Comparison of ENCODE assay signal across 9 cellular contexts in the genomic region with DNA sequence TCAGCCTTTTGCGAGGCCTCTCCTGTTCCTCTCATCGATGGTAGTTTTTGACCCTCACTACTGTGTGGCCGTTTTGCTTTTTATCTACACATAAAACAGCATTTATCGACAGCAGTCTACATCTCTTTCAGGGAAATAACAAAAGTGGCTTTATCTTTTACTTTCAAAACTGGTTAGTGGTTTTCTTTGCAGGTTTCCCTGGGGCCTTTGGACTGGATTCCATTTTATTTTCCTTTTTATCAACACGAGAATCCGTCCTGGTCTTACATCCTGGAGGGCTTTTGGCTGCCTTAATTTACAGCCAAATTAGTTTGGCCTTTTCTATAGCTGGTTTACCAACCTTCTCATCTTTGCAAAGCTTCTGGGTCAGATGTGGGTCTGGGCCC. TPM values are rescaled to one million over a fixed set of nuclear protein-coding genes. Genes with fewer than 3 reads are reported as not detected.
DNase-seq lines count a peak whose midpoint lies in the region; ATAC-seq and TF ChIP-seq lines count a peak whose summit lies in the region.
"Had no signal": no experiment of that assay in that cellular context is flagged by ENCODE, and none has a peak within 500 bp of the region (broad histone marks: within the 10 kb centered on the region; RNA-seq: fewer than 3 reads in every experiment).

No MANE protein-coding gene starts in this region.

- POLR2A ChIA-PET in SK-N-SH (lab: Yijun Ruan, JAX): interaction anchor here (0.6 to 1.2 kb wide), 3 partner anchors 25 to 575 kb away, joined by 3 to 5 read pairs (median 4); no protein-coding TSS in a partner anchor

- no peaks in the 10 kb centered on the region for H3K9me2 ChIP-seq in SK-N-SH

- H3K27ac ChIP-seq in SK-N-SH (ENCODE audit: low read depth in 2 of 2, low read length in 1 of 2) (peak overlapping the region; percentile 86 to 99), gastrocnemius medialis (peak overlapping the region; percentile 88 to 97 (median 92))

- H3K4me1 ChIP-seq in SK-N-SH (ENCODE audit: control insufficient read depth in 1 of 2, insufficient read depth in 2 of 2, low read depth in 1 of 2, low read length in 1 of 2): peaks cover 0 to 21% of the 10 kb centered on the region in 2 experiments; a peak in 2 of 4 replicates
- H3K4me1 ChIP-seq in gastrocnemius medialis: peaks cover 10 to 46% of the 10 kb centered on the region in 2 donors

- WGBS in SK-N-SH (ENCODE audit: low lambda C conversion rate): 12% methylated on average over 6 of the region's 6 CpGs
- 54 to 55% methylated on average over 6 of the region's 6 CpGs for WGBS in lower leg skin, 2 donors

- H3K9ac ChIP-seq in SK-N-SH: peak overlapping the region; percentile 92

- H2AFZ ChIP-seq in SK-N-SH (ENCODE audit: low read depth): peak overlapping the region; percentile 98

- H3K79me2 ChIP-seq in SK-N-SH (ENCODE audit: insufficient read depth): peaks cover 5% of the 10 kb centered on the region

- TF ChIP-seq CTCF in SK-N-SH (IDR thresholded peaks at IDR 0.05) (no peak), fibroblast of mammary gland (conservative IDR thresholded peaks at IDR 0.05; ENCODE audit: control insufficient read depth, insufficient read depth, low read depth, low read length) (no peak), gastrocnemius medialis (IDR thresholded peaks at IDR 0.05 in 4 of 5, conservative IDR thresholded peaks at IDR 0.05 in 1 of 5) (no peak), lower leg skin (IDR thresholded peaks at IDR 0.05) (no peak)

- peak overlapping the region; percentile 72 to 74 for H3K4me3 ChIP-seq in SK-N-SH (ENCODE audit: low read depth in 2 of 2, low read length in 1 of 2)
- peak overlapping the region; percentile 63 for H3K4me3 ChIP-seq in fibroblast of mammary gland (ENCODE audit: control insufficient read depth, low read depth, low read length)
- H3K4me3 ChIP-seq in gastrocnemius medialis: peak overlapping the region; percentile 43 to 51 (median 46)
- H3K4me3 ChIP-seq in lower leg skin (ENCODE audit: low read depth, poor library complexity, severe bottlenecking): no peak overlapping the region
- H3K4me3 ChIP-seq in H7 (ENCODE audit: insufficient read depth, low read depth, low read length): no peak overlapping the region

- peak overlapping the region; percentile 96 for H3K4me2 ChIP-seq in SK-N-SH

- in situ Hi-C loops in gastrocnemius medialis (cut with MboI; ENCODE audit: low sequenced_read_pairs in 4 of 4): loop anchor here in 1 of 4 donors (10.0 kb wide), 1 partner anchor 54 kb away; no protein-coding TSS in a partner anchor

- ATAC-seq in GM18502 (IDR thresholded peaks at IDR 0.05; ENCODE audit: poor library complexity, unreplicated experiment) (peak; percentile 2), gastrocnemius medialis (no peak), HG02571 (IDR thresholded peaks at IDR 0.05; ENCODE audit: unreplicated experiment) (no peak)

- CTCF ChIA-PET in SK-N-SH (lab: Yijun Ruan, JAX): interaction anchor here (1.3 to 2.8 kb wide), 4 partner anchors 10 to 464 kb away, joined by 3 to 14 read pairs (median 4); a partner anchor contains a TSS

- intact Hi-C loops in gastrocnemius medialis (cut with DNase I; ENCODE audit: low total_unique reads): loop anchor here (5.0 kb wide), 1 partner anchor 111 kb away; no protein-coding TSS in a partner anchor
- intact Hi-C loops in lower leg skin (cut with DNase I; ENCODE audit: low total_unique reads): no loop called here

- no peak for TF ChIP-seq POLR2A in gastrocnemius medialis (IDR thresholded peaks at IDR 0.05)
- no peak for TF ChIP-seq POLR2A in lower leg skin (IDR thresholded peaks at IDR 0.05)

- peaks cover 0 to 2% of the 10 kb centered on the region in 2 experiments for H3K36me3 ChIP-seq in SK-N-SH (replicated peaks in 1 of 2; ENCODE audit: control insufficient read depth in 1 of 2, insufficient read depth in 2 of 2, low read length in 1 of 2)
- H3K36me3 ChIP-seq in gastrocnemius medialis: peaks cover 0 to 44% of the 10 kb centered on the region in 2 donors
- no peaks in the 10 kb centered on the region for H3K36me3 ChIP-seq in H7 (replicated peaks; ENCODE audit: control insufficient read depth, insufficient read depth, low read length)

- H3F3A ChIP-seq in SK-N-SH (replicated peaks; ENCODE audit: insufficient read depth): peaks cover 10% of the 10 kb centered on the region

- no peaks in the 10 kb centered on the region for H3K27me3 ChIP-seq in SK-N-SH (ENCODE audit: insufficient read depth)
- H3K27me3 ChIP-seq in gastrocnemius medialis: no peaks in the 10 kb centered on the region
- no peaks in the 10 kb centered on the region for H3K27me3 ChIP-seq in H7 (ENCODE audit: control insufficient read depth, insufficient read depth, low read length)

- no peak for TF ChIP-seq RAD21 in SK-N-SH (IDR thresholded peaks at IDR 0.05; ENCODE audit: low read length)

- H3K9me3 ChIP-seq in SK-N-SH (no peaks in the 10 kb centered on the region), gastrocnemius medialis (no peaks in the 10 kb centered on the region)

- no peaks in the 10 kb centered on the region for H4K20me1 ChIP-seq in SK-N-SH (ENCODE audit: insufficient read depth)

- TF ChIP-seq EP300 in SK-N-SH (IDR thresholded peaks at IDR 0.05; ENCODE audit: borderline replicate concordance in 1 of 2, low read depth in 1 of 2, low read length in 1 of 2): no peak

- peak; percentile 44 for DNase-seq in SK-N-SH
- peak; percentile 5 for DNase-seq in fibroblast of mammary gland (ENCODE audit: low read depth)
- no peak for DNase-seq in gastrocnemius medialis
- DNase-seq in lower leg skin (ENCODE audit: low spot score in 2 of 2): no peak
- DNase-seq in H7: no peak
- no peak for DNase-seq in NCI-H2107 treated with DMSO at 0.1 percent for 48 hours (lab: John Stamatoyannopoulos, UW; ENCODE audit: unreplicated experiment)

TF ChIP-seq in SK-N-SH, 30 proteins besides CTCF, POLR2A, EP300 and RAD21 (continues in another document):
- TF ChIP-seq TCF12 (IDR thresholded peaks at IDR 0.05) (no peak), TEAD4 (IDR thresholded peaks at IDR 0.05; ENCODE audit: borderline replicate concordance, insufficient read depth) (no peak), NRF1 (IDR thresholded peaks at IDR 0.05; ENCODE audit: low read depth, low read length) (no peak), FOXJ3 (CRISPR knock-in tag; IDR thresholded peaks at IDR 0.05) (no peak), POLR2AphosphoS5 (IDR thresholded peaks at IDR 0.05; ENCODE audit: low read depth, low read length) (no peak), MXI1 (IDR thresholded peaks at IDR 0.05; ENCODE audit: low read depth, low read length) (0 out of 2 replicates have a peak, but pooled peaks have one; percentile 10), GATA2 (CRISPR knock-in tag; IDR thresholded peaks at IDR 0.05) (no peak; the same call in 1 of the 2 replicates), RFX5 (IDR thresholded peaks at IDR 0.05; ENCODE audit: low read length) (0 out of 2 replicates have a peak, but pooled peaks have one; percentile 5), NFIC (IDR thresholded peaks at IDR 0.05; ENCODE audit: borderline replicate concordance) (no peak)
- TF ChIP-seq, protein P1, sequence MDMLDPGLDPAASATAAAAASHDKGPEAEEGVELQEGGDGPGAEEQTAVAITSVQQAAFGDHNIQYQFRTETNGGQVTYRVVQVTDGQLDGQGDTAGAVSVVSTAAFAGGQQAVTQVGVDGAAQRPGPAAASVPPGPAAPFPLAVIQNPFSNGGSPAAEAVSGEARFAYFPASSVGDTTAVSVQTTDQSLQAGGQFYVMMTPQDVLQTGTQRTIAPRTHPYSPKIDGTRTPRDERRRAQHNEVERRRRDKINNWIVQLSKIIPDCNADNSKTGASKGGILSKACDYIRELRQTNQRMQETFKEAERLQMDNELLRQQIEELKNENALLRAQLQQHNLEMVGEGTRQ (IDR thresholded peaks at IDR 0.05; ENCODE audit: borderline replicate concordance, low read depth, low read length): no peak
- TF ChIP-seq, protein P2, sequence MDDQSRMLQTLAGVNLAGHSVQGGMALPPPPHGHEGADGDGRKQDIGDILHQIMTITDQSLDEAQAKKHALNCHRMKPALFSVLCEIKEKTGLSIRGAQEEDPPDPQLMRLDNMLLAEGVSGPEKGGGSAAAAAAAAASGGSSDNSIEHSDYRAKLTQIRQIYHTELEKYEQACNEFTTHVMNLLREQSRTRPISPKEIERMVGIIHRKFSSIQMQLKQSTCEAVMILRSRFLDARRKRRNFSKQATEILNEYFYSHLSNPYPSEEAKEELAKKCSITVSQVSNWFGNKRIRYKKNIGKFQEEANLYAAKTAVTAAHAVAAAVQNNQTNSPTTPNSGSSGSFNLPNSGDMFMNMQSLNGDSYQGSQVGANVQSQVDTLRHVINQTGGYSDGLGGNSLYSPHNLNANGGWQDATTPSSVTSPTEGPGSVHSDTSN (IDR thresholded peaks at IDR 0.05): no peak
- TF ChIP-seq, protein P3, sequence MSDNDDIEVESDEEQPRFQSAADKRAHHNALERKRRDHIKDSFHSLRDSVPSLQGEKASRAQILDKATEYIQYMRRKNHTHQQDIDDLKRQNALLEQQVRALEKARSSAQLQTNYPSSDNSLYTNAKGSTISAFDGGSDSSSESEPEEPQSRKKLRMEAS (IDR thresholded peaks at IDR 0.05; ENCODE audit: low read depth): no peak
- TF ChIP-seq, protein P4, sequence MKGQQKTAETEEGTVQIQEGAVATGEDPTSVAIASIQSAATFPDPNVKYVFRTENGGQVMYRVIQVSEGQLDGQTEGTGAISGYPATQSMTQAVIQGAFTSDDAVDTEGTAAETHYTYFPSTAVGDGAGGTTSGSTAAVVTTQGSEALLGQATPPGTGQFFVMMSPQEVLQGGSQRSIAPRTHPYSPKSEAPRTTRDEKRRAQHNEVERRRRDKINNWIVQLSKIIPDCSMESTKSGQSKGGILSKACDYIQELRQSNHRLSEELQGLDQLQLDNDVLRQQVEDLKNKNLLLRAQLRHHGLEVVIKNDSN (IDR thresholded peaks at IDR 0.05; ENCODE audit: borderline replicate concordance, low read depth): no peak

RNA-seq across cellular contexts. Expression of a gene that starts 0.8 kb away (rescaled TPM):
- polyA plus RNA-seq in SK-N-SH (2012; rRNA removed): 0.11 and 0.26 TPM in 2 replicates
- polyA plus RNA-seq in SK-N-SH (2012; cell fraction: cytosol; rRNA removed): 0.09 and 0.10 TPM in 2 replicates
- polyA plus RNA-seq in SK-N-SH (2012; cell fraction: nucleus; rRNA removed): 0.15 and 0.32 TPM in 2 replicates
- 1 to 10 TPM in 1 of 4 donors, under 1 TPM in 2, not detected in 1; 0.70 to 4.8 (median 0.94) TPM for total RNA-seq in gastrocnemius medialis
- total RNA-seq in lower leg skin: not detected
- not detected in 2 replicates for total RNA-seq in H7 (2014; rRNA removed; shearing (Covaris generic))
- total RNA-seq: activated CD8-positive, alpha-beta memory T cell treated with anti-CD3 and anti-CD28 coated beads for 36 hours had no signal

RNA-seq across cellular contexts. Expression of a gene that starts 20.8 kb away (rescaled TPM):
- 0.02 and 0.06 TPM in 2 replicates for polyA plus RNA-seq in SK-N-SH (2012; rRNA removed)
- 0.01 and 0.10 TPM in 2 replicates for polyA plus RNA-seq in SK-N-SH (2012; cell fraction: cytosol; rRNA removed)
- 0.13 and 0.30 TPM in 2 replicates for polyA plus RNA-seq in SK-N-SH (2012; cell fraction: nucleus; rRNA removed)
- total RNA-seq in gastrocnemius medialis (100 to 1,000 TPM in 3 of 4 donors, 10 to 100 TPM in 1; 99.0 to 801 (median 294) TPM), lower leg skin (1 to 10 TPM in 2 of 4 donors, under 1 TPM in 2; 0.08 to 3.2 (median 1.2) TPM)
- total RNA-seq in H7 (2014; rRNA removed; shearing (Covaris generic)): not detected in 2 replicates
- total RNA-seq: activated CD8-positive, alpha-beta memory T cell treated with anti-CD3 and anti-CD28 coated beads for 36 hours had no signal

Comparison
In these comparisons a context has a peak if more than half of its experiments do, and no peak if none do; other contexts are left out.
1. DNase-seq: peak in SK-N-SH (single experiment) and fibroblast of mammary gland (single experiment); none in gastrocnemius medialis (0 of 2), lower leg skin (0 of 2), H7 (single experiment) and NCI-H2107 treated with DMSO at 0.1 percent for 48 hours (single experiment).
2. H3K4me3 ChIP-seq: peak in SK-N-SH (2 of 2), fibroblast of mammary gland (single experiment) and gastrocnemius medialis (4 of 4); none in lower leg skin (single experiment) and H7 (single experiment).
3. RNA of a gene that starts 20.8 kb away (total RNA-seq): 99.0 to 801 TPM in gastrocnemius medialis; 0.08 to 3.2 TPM in lower leg skin and not detected in H7; every median in the first group is over 10 times any median in the second.